In the genomic region with DNA sequence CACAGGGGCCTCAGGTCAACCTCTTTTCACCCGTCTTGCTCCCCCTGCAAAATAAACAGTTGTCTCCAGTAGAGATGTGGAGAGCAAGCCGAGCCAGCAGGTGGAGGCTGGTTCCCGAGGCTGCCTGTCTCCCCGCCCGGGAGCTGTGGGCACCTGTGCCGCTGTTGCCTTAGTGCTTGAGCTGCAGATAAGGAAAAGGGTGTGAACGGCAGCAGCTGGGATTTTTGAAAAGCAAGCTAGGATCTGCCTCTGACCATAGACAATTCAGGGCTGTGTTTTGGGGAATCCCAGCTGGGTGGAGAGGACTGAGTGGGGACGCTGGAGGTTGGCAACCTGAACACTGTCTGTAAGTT, we compare ENCODE assay signal across 14 cellular contexts. TPM values are rescaled to one million over a fixed set of nuclear protein-coding genes. Genes with fewer than 3 reads are reported as not detected.
DNase-seq lines count a peak whose midpoint lies in the region; ATAC-seq and TF ChIP-seq lines count a peak whose summit lies in the region.
"Had no signal": no experiment of that assay in that cellular context is flagged by ENCODE, and none has a peak within 500 bp of the region (broad histone marks: within the 10 kb centered on the region; RNA-seq: fewer than 3 reads in every experiment).

No MANE protein-coding gene starts in this region.

- TF ChIP-seq CTCF in mucosa of descending colon (IDR thresholded peaks at IDR 0.05) (no peak), BE2C (IDR thresholded peaks at IDR 0.05; ENCODE audit: low read depth, low read length) (no peak)

- intact Hi-C loops in mucosa of descending colon (cut with DNase I, micrococcal nuclease): no loop called here

- H3K4me1 ChIP-seq in mucosa of descending colon (ENCODE audit: low read depth) (peaks cover 44% of the 10 kb centered on the region), BE2C (no peaks in the 10 kb centered on the region)

- no peaks in the 10 kb centered on the region for H3K27me3 ChIP-seq in BE2C
- H3K27me3 ChIP-seq: neural progenitor cell had no signal

- H3K9me3 ChIP-seq in SK-N-MC (ENCODE audit: low read depth, low read length) (no peaks in the 10 kb centered on the region), mucosa of descending colon (no peaks in the 10 kb centered on the region), BE2C (no peaks in the 10 kb centered on the region)

- no peaks in the 10 kb centered on the region for H3K36me3 ChIP-seq in SK-N-MC (ENCODE audit: insufficient read depth, low read length)
- no peaks in the 10 kb centered on the region for H3K36me3 ChIP-seq in mucosa of descending colon (ENCODE audit: low read depth)
- no peaks in the 10 kb centered on the region for H3K36me3 ChIP-seq in BE2C
- H3K36me3 ChIP-seq: neural progenitor cell, WERI-Rb-1 had no signal

- H3K27ac ChIP-seq in SK-N-MC: peak overlapping the region; percentile 54; the same call in 1 of the 2 replicates
- H3K27ac ChIP-seq: neural progenitor cell, WERI-Rb-1 had no signal

- ATAC-seq in mucosa of descending colon (peak; percentile 81), left lobe of liver (no peak)

- no peak overlapping the region for H3K9ac ChIP-seq in SK-N-MC (ENCODE audit: insufficient read length)
- H3K9ac ChIP-seq: neural progenitor cell had no signal

- H3K4me3 ChIP-seq in SK-N-MC (peak overlapping the region; percentile 18; the same call in 1 of the 2 replicates), mucosa of descending colon (no peak overlapping the region), BE2C (ENCODE audit: low read depth, low read length) (no peak overlapping the region)
- H3K4me3 ChIP-seq: neural progenitor cell had no signal

- DNase-seq in DMS153 (lab: John Stamatoyannopoulos, UW) (peak; percentile 79), NCI-H1417 treated with DMSO at 0.1 percent for 48 hours (lab: John Stamatoyannopoulos, UW) (peak; percentile 22), SK-N-MC (ENCODE audit: low read depth, low spot score) (no peak), mucosa of descending colon (peak; percentile 82 to 86 (median 83)), left lobe of liver (ENCODE audit: low spot score) (no peak), BE2C (no peak), SHP77 treated with DMSO at 0.1 percent for 48 hours (lab: John Stamatoyannopoulos, UW) (no peak)
- DNase-seq in stimulated activated naive CD4-positive, alpha-beta T cell treated with Interleukin-2 at 50 U/mL for 16 hours (lab: John Stamatoyannopoulos, UW): no peak
- DNase-seq: dermis blood vessel endothelial cell, HCEC 1CT, NCI-H1694 treated with DMSO at 0.1 percent for 48 hours, WERI-Rb-1 had no signal

RNA-seq across cellular contexts. Expression of gene WNK2, which starts 9.4 kb away (rescaled TPM):
- total RNA-seq in mucosa of descending colon (100 to 1,000 TPM; 175 to 276 (median 201) TPM), left lobe of liver (3.7 TPM)
- polyA plus RNA-seq in BE2C (2012; ENCODE audit: insufficient read depth, insufficient read length, low read depth): 7.2 TPM
- total RNA-seq: dermis blood vessel endothelial cell, fibroblast of villous mesenchyme had no signal

RNA-seq across cellular contexts. Expression of gene NINJ1, which starts 59.3 kb away (rescaled TPM):
- total RNA-seq in mucosa of descending colon: 10 to 100 TPM; 19.5 to 68.9 (median 23.2) TPM
- total RNA-seq in left lobe of liver: 53.3 TPM
- polyA plus RNA-seq in BE2C (2012; ENCODE audit: insufficient read depth, insufficient read length, low read depth): 104 TPM

Comparison
In these comparisons a context has a peak if more than half of its experiments do, and no peak if none do; other contexts are left out.
1. DNase-seq: peak in DMS153 (single experiment), NCI-H1417 treated with DMSO at 0.1 percent for 48 hours (single experiment) and mucosa of descending colon (3 of 3); none in SK-N-MC (single experiment), left lobe of liver (single experiment), BE2C (single experiment), stimulated activated naive CD4-positive, alpha-beta T cell treated with Interleukin-2 at 50 U/mL for 16 hours (single experiment) and SHP77 treated with DMSO at 0.1 percent for 48 hours (single experiment).
2. RNA of gene WNK2, which starts 9.4 kb away (total RNA-seq): 175 to 276 TPM in mucosa of descending colon; 3.7 TPM in left lobe of liver (single experiment); every median in the first group is over 10 times any median in the second.